Comparison of ENCODE assay signal across 14 cellular contexts in the genomic region with DNA sequence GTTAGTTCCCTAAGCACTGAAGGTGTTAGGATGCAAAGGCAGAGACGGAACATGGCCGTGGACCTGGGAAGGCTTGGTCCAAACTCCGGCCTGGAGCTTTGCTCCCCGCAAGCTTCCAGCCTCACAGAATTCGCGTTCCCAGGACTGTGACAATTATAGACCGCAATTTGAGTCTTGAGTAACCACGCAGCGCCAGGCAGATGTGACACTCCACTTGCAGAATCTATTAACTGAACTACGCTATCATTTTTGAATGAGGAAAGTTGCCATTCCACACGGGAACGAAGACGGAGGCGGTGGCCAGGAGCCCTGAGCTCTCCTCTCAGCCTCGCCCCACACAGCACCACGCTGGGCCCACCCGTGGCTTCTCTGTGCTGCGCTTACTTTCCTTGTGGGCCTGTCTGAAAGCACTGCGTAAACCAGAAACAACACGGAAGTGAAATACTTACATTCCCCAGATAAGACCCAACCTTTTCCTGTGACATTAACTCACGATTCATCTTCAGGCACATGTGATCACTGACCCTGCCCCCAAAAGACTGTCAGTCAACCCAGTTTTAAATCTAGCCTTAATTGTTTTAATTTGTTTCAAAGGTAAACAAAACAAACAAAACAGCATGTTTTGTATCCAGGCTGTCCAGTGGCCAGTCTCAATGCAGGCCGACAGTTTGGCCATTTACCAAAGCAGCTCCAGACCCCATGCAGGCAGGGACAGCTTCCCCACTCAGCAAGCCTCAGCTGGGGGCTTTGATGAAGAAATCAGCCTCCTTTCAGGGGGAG. TPM values are rescaled to one million over a fixed set of nuclear protein-coding genes. Genes with fewer than 3 reads are reported as not detected.
DNase-seq lines count a peak whose midpoint lies in the region; ATAC-seq and TF ChIP-seq lines count a peak whose summit lies in the region.
"Had no signal": no experiment of that assay in that cellular context is flagged by ENCODE, and none has a peak within 500 bp of the region (broad histone marks: within the 10 kb centered on the region; RNA-seq: fewer than 3 reads in every experiment).

No MANE protein-coding gene starts in this region.

- H3K27me3 ChIP-seq in H7 (ENCODE audit: control insufficient read depth, insufficient read depth, low read length): no peaks in the 10 kb centered on the region
- H3K27me3 ChIP-seq: body of pancreas had no signal

- no peaks in the 10 kb centered on the region for H3K36me3 ChIP-seq in H7 (replicated peaks; ENCODE audit: control insufficient read depth, insufficient read depth, low read length)

- peak overlapping the region; percentile 93 for H3K27ac Mint-ChIP-seq in mesothelial cell of epicardium
- H3K27ac Mint-ChIP-seq in stimulated activated memory B cell treated with anti-CD40 and anti-IgM and Interleukin-4, amounts not matched to agents 10 μg/mL and 1 μg/mL and 100 μg/mL, for 72 hours: no peak overlapping the region
- H3K27ac Mint-ChIP-seq: B cell had no signal

- H3K4me3 ChIP-seq in H7 (ENCODE audit: insufficient read depth, low read depth, low read length): no peak overlapping the region
- no peak overlapping the region for H3K4me3 ChIP-seq in astrocyte of the spinal cord (ENCODE audit: low read depth, low read length)
- H3K4me3 ChIP-seq: body of pancreas had no signal

- in situ Hi-C loops in astrocyte of the spinal cord (cut with HindIII; ENCODE audit: low sequenced_read_pairs): no loop called here

- no peaks in the 10 kb centered on the region for H3K36me3 Mint-ChIP-seq in mesothelial cell of epicardium
- no peaks in the 10 kb centered on the region for H3K36me3 Mint-ChIP-seq in stimulated activated memory B cell treated with anti-CD40 and anti-IgM and Interleukin-4, amounts not matched to agents 10 μg/mL and 1 μg/mL and 100 μg/mL, for 72 hours

- no peaks in the 10 kb centered on the region for H3K9me3 Mint-ChIP-seq in mesothelial cell of epicardium
- H3K9me3 Mint-ChIP-seq in stimulated activated memory B cell treated with anti-CD40 and anti-IgM and Interleukin-4, amounts not matched to agents 10 μg/mL and 1 μg/mL and 100 μg/mL, for 72 hours: no peaks in the 10 kb centered on the region

- peak; percentile 63 for DNase-seq in A172 (ENCODE audit: low spot score)
- DNase-seq in H7: peak; percentile 51
- DNase-seq in astrocyte of the spinal cord (ENCODE audit: low read depth, low spot score): peak; percentile 74
- no peak for DNase-seq in mesothelial cell of epicardium (ENCODE audit: low spot score in 2 of 2, unreplicated experiment in 2 of 2)
- DNase-seq in NCI-H2196 (lab: John Stamatoyannopoulos, UW; ENCODE audit: unreplicated experiment): no peak
- DNase-seq in T1000 (lab: John Stamatoyannopoulos, UW): no peak
- DNase-seq: activated CD8-positive, alpha-beta memory T cell treated with anti-CD3 and anti-CD28 coated beads, Interleukin-2, amount 50 U/mL, for 48 hours; GF-D8; NCI-H2227 treated with DMSO at 0.1 percent for 48 hours; stimulated activated CD8-positive, alpha-beta memory T cell treated with anti-CD3 and anti-CD28 coated beads, Interleukin-4, amount 100 ng/mL, for 48 hours had no signal

- H3K27me3 Mint-ChIP-seq in mesothelial cell of epicardium (ENCODE audit: low read depth): no peaks in the 10 kb centered on the region
- H3K27me3 Mint-ChIP-seq in stimulated activated memory B cell treated with anti-CD40 and anti-IgM and Interleukin-4, amounts not matched to agents 10 μg/mL and 1 μg/mL and 100 μg/mL, for 72 hours: peaks cover 32% of the 10 kb centered on the region

- H3K4me1 Mint-ChIP-seq in mesothelial cell of epicardium: peaks cover 22% of the 10 kb centered on the region
- H3K4me1 Mint-ChIP-seq in stimulated activated memory B cell treated with anti-CD40 and anti-IgM and Interleukin-4, amounts not matched to agents 10 μg/mL and 1 μg/mL and 100 μg/mL, for 72 hours: no peaks in the 10 kb centered on the region
- H3K4me1 Mint-ChIP-seq: B cell had no signal

- no peak for ATAC-seq in stimulated activated memory B cell treated with anti-CD40 and anti-IgM and Interleukin-4, amounts not matched to agents 10 μg/mL and 1 μg/mL and 100 μg/mL, for 72 hours
- no peak for ATAC-seq in GM19351 (IDR thresholded peaks at IDR 0.05; ENCODE audit: unreplicated experiment)
- ATAC-seq: body of pancreas had no signal

- TF ChIP-seq CTCF in astrocyte of the spinal cord (IDR thresholded peaks at IDR 0.05; ENCODE audit: low read depth, low read length): no peak
- no peak for TF ChIP-seq CTCF in mesothelial cell of epicardium (IDR thresholded peaks at IDR 0.05; ENCODE audit: unreplicated experiment)

- no peak overlapping the region for H3K4me3 Mint-ChIP-seq in mesothelial cell of epicardium
- no peak overlapping the region for H3K4me3 Mint-ChIP-seq in stimulated activated memory B cell treated with anti-CD40 and anti-IgM and Interleukin-4, amounts not matched to agents 10 μg/mL and 1 μg/mL and 100 μg/mL, for 72 hours
- H3K4me3 Mint-ChIP-seq: B cell had no signal

RNA-seq across cellular contexts. Expression of a gene that starts 16.1 kb away (rescaled TPM):
- total RNA-seq in A172 (2014; rRNA removed; shearing (Covaris generic)): 185 and 205 TPM in 2 replicates
- 10.1 and 11.3 TPM in 2 replicates for total RNA-seq in H7 (2014; rRNA removed; shearing (Covaris generic))
- 549 to 605 TPM (median 596 TPM) in 3 replicates for total RNA-seq in mesothelial cell of epicardium
- total RNA-seq: B cell had no signal

Comparison
In these comparisons a context has a peak if more than half of its experiments do, and no peak if none do; other contexts are left out.
1. DNase-seq: peak in A172 (single experiment), H7 (single experiment) and astrocyte of the spinal cord (single experiment); none in mesothelial cell of epicardium (0 of 2), NCI-H2196 (single experiment) and T1000 (single experiment).
2. RNA of a gene that starts 16.1 kb away (total RNA-seq): 549 to 605 TPM in mesothelial cell of epicardium and 185 to 205 TPM in A172; 10.1 to 11.3 TPM in H7; every median in the first group is over 10 times any median in the second.